1 cellular context compared by ENCODE assay signal in the genomic region with DNA sequence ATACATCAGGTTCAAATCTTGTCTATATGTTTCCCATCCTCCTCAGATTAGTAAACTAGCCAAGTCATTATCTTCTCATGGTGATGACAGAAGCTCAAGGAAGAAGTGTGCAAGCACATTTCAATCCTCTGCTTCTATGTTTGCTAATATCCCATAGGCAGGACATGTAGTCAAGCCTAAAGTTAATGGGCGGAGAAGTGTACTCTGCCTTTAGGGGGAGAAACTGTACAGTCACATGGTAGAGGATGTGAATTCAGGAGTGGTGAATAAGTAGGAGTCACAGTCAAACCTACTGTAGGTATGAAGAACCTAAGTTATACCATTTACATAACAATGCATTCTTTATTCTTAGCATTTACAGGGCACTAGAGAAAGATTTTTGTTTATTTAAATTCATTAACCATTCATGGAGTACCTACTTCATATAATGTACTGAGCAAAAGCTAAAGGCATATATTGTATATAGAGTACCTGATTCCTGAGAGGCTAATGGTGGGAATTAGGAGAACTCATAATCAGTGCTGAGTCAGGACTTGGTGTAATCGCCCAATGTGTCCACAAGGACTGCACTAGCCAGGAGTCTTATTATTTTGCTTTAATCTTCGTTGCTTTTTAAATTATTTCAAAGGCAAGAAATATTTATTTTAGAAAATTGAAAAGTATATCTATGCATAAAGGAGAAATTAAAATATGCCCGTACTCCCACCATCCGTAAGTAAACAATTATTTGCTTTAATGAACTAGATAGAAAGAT.
TF ChIP-seq lines count a peak whose summit lies in the region.

No MANE protein-coding gene starts in this region.

TF ChIP-seq in WTC11, 78 proteins besides CTCF, POLR2A, EP300 and RAD21 (continued from another document):
- TF ChIP-seq, protein P1, sequence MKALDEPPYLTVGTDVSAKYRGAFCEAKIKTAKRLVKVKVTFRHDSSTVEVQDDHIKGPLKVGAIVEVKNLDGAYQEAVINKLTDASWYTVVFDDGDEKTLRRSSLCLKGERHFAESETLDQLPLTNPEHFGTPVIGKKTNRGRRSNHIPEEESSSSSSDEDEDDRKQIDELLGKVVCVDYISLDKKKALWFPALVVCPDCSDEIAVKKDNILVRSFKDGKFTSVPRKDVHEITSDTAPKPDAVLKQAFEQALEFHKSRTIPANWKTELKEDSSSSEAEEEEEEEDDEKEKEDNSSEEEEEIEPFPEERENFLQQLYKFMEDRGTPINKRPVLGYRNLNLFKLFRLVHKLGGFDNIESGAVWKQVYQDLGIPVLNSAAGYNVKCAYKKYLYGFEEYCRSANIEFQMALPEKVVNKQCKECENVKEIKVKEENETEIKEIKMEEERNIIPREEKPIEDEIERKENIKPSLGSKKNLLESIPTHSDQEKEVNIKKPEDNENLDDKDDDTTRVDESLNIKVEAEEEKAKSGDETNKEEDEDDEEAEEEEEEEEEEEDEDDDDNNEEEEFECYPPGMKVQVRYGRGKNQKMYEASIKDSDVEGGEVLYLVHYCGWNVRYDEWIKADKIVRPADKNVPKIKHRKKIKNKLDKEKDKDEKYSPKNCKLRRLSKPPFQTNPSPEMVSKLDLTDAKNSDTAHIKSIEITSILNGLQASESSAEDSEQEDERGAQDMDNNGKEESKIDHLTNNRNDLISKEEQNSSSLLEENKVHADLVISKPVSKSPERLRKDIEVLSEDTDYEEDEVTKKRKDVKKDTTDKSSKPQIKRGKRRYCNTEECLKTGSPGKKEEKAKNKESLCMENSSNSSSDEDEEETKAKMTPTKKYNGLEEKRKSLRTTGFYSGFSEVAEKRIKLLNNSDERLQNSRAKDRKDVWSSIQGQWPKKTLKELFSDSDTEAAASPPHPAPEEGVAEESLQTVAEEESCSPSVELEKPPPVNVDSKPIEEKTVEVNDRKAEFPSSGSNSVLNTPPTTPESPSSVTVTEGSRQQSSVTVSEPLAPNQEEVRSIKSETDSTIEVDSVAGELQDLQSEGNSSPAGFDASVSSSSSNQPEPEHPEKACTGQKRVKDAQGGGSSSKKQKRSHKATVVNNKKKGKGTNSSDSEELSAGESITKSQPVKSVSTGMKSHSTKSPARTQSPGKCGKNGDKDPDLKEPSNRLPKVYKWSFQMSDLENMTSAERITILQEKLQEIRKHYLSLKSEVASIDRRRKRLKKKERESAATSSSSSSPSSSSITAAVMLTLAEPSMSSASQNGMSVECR (CRISPR knock-in tag; IDR thresholded peaks at IDR 0.05; ENCODE audit: borderline replicate concordance), result no peak
- TF ChIP-seq ELF4 (CRISPR knock-in tag; IDR thresholded peaks at IDR 0.05; ENCODE audit: low read depth), result no peak
- TF ChIP-seq, protein P2, sequence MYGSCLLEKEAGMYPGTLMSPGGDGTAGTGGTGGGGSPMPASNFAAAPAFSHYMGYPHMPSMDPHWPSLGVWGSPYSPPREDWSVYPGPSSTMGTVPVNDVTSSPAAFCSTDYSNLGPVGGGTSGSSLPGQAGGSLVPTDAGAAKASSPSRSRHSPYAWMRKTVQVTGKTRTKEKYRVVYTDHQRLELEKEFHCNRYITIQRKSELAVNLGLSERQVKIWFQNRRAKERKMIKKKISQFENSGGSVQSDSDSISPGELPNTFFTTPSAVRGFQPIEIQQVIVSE (CRISPR knock-in tag; IDR thresholded peaks at IDR 0.05; ENCODE audit: borderline replicate concordance), result no peak
- no peak for TF ChIP-seq FOXK1 (CRISPR knock-in tag; IDR thresholded peaks at IDR 0.05)
- no peak for TF ChIP-seq TEAD1 (CRISPR knock-in tag; IDR thresholded peaks at IDR 0.05)
- TF ChIP-seq ZNF121 (CRISPR knock-in tag; IDR thresholded peaks at IDR 0.05), result no peak
- TF ChIP-seq ESRRA (CRISPR knock-in tag; IDR thresholded peaks at IDR 0.05; ENCODE audit: borderline replicate concordance), result no peak
- no peak for TF ChIP-seq MYBL2 (CRISPR knock-in tag; IDR thresholded peaks at IDR 0.05)
- TF ChIP-seq GRHL2 (CRISPR knock-in tag; IDR thresholded peaks at IDR 0.05; ENCODE audit: insufficient replicate concordance, severe bottlenecking), result no peak
- no peak for TF ChIP-seq ZNF263 (CRISPR knock-in tag; IDR thresholded peaks at IDR 0.05; ENCODE audit: low read depth)
- TF ChIP-seq, protein P3, sequence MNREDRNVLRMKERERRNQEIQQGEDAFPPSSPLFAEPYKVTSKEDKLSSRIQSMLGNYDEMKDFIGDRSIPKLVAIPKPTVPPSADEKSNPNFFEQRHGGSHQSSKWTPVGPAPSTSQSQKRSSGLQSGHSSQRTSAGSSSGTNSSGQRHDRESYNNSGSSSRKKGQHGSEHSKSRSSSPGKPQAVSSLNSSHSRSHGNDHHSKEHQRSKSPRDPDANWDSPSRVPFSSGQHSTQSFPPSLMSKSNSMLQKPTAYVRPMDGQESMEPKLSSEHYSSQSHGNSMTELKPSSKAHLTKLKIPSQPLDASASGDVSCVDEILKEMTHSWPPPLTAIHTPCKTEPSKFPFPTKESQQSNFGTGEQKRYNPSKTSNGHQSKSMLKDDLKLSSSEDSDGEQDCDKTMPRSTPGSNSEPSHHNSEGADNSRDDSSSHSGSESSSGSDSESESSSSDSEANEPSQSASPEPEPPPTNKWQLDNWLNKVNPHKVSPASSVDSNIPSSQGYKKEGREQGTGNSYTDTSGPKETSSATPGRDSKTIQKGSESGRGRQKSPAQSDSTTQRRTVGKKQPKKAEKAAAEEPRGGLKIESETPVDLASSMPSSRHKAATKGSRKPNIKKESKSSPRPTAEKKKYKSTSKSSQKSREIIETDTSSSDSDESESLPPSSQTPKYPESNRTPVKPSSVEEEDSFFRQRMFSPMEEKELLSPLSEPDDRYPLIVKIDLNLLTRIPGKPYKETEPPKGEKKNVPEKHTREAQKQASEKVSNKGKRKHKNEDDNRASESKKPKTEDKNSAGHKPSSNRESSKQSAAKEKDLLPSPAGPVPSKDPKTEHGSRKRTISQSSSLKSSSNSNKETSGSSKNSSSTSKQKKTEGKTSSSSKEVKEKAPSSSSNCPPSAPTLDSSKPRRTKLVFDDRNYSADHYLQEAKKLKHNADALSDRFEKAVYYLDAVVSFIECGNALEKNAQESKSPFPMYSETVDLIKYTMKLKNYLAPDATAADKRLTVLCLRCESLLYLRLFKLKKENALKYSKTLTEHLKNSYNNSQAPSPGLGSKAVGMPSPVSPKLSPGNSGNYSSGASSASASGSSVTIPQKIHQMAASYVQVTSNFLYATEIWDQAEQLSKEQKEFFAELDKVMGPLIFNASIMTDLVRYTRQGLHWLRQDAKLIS (CRISPR knock-in tag; IDR thresholded peaks at IDR 0.05; ENCODE audit: borderline replicate concordance), result no peak
